Comparison of ENCODE assay signal across 2 cellular contexts in genomic region chr1:20087668-20088067, GRCh38.
TF ChIP-seq lines count a peak whose summit lies in the region.

No MANE protein-coding gene starts in this region.

TF ChIP-seq in SK-N-SH, 30 proteins besides CTCF, POLR2A, EP300 and RAD21 (continued from another document):
- TF ChIP-seq REST (IDR thresholded peaks at IDR 0.05; ENCODE audit: low read depth, low read length) (no peak), SIN3A (IDR thresholded peaks at IDR 0.05; ENCODE audit: borderline replicate concordance, low read depth, low read length) (no peak), TCF12 (IDR thresholded peaks at IDR 0.05) (no peak), RXRA (IDR thresholded peaks at IDR 0.05; ENCODE audit: borderline replicate concordance, low read depth) (no peak)
- TF ChIP-seq, protein P1, sequence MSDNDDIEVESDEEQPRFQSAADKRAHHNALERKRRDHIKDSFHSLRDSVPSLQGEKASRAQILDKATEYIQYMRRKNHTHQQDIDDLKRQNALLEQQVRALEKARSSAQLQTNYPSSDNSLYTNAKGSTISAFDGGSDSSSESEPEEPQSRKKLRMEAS (IDR thresholded peaks at IDR 0.05; ENCODE audit: low read depth) = no peak

TF ChIP-seq in SK-N-SH treated with all-trans-retinoic acid at 6 μM for 48 hours, 23 proteins besides CTCF, POLR2A, EP300 and RAD21 (continued from another document):
- TF ChIP-seq ARNTL (CRISPR knock-in tag; IDR thresholded peaks at IDR 0.05; ENCODE audit: borderline replicate concordance, low read depth) = no peak
TF ChIP-seq in SK-N-SH treated with all-trans-retinoic acid at 6 μM for 48 hours: peak in this region for 0.
